In genomic region chr13:70932511-70932910, GRCh38 we compare ENCODE assay signal across 10 cellular contexts.
"Had no signal": no experiment of that assay in that cellular context is flagged by ENCODE, and none has a peak within 500 bp of the region (broad histone marks: within the 10 kb centered on the region; RNA-seq: fewer than 3 reads in every experiment).

No MANE protein-coding gene starts in this region.

- DNase-seq: GM23248, GOT3, H7, H9, HCEC 1CT, HFFc6 had no signal

- H3K4me1 ChIP-seq: HAP-1 had no signal

- H3K4me3 Mint-ChIP-seq: GM23338, H9, HFFc6 had no signal

- ATAC-seq: GM23338, HCT116 had no signal

- H3K27ac Mint-ChIP-seq: GM23338, H9, HFFc6 had no signal

- H3K4me3 ChIP-seq: GM23248, GM23338, HAP-1 had no signal

- H3K36me3 ChIP-seq: HAP-1 had no signal

- H3K9ac ChIP-seq: GM23248 had no signal

- H3K9me3 Mint-ChIP-seq: GM23338, H9 had no signal

- H3K9me3 ChIP-seq: HAP-1 had no signal

- H2AFZ ChIP-seq: GM23248, GM23338 had no signal

- H3K4me2 ChIP-seq: GM23338 had no signal

- H3K27ac ChIP-seq: GM23248 had no signal

- H3K4me1 Mint-ChIP-seq: GM23338, H9 had no signal

- FAIRE-seq: H54 had no signal
